1 cellular context compared by ENCODE assay signal in the genomic region with DNA sequence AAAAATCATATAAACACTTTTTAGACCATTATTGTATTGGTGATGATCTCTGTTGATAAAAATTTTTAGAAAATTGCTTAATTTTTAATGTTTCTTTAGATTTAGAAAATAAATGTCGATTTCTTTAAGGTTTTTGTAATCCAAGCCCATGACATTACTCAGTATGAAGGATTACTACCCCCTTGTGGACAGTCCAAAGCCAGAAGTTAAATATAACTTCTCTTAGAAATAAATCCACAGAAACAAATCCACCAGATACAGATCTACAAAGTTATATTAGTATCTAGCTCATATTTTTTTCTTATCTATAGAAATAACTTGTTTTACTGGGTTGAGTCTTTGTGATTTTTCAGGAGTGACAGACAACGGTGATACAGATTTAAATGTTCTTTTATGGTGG.
TF ChIP-seq lines count a peak whose summit lies in the region.

No MANE protein-coding gene starts in this region.

TF ChIP-seq in WTC11, 78 proteins besides CTCF, POLR2A, EP300 and RAD21 (continued from another document):
- no peak for TF ChIP-seq ARID4B (CRISPR knock-in tag; IDR thresholded peaks at IDR 0.05; ENCODE audit: borderline replicate concordance)
- TF ChIP-seq RELA (CRISPR knock-in tag; IDR thresholded peaks at IDR 0.05; ENCODE audit: borderline replicate concordance) = no peak
- TF ChIP-seq ZMAT4 (CRISPR knock-in tag; IDR thresholded peaks at IDR 0.05) = no peak
- no peak for TF ChIP-seq OVOL2 (CRISPR knock-in tag; IDR thresholded peaks at IDR 0.05; ENCODE audit: borderline replicate concordance)
- TF ChIP-seq, protein P1, sequence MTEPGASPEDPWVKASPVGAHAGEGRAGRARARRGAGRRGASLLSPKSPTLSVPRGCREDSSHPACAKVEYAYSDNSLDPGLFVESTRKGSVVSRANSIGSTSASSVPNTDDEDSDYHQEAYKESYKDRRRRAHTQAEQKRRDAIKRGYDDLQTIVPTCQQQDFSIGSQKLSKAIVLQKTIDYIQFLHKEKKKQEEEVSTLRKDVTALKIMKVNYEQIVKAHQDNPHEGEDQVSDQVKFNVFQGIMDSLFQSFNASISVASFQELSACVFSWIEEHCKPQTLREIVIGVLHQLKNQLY (CRISPR knock-in tag; IDR thresholded peaks at IDR 0.05) = no peak
- no peak for TF ChIP-seq RORB (CRISPR knock-in tag; IDR thresholded peaks at IDR 0.05)
- TF ChIP-seq HMGXB4 (CRISPR knock-in tag; IDR thresholded peaks at IDR 0.05) = no peak
